Comparison of ENCODE assay signal across 21 cellular contexts in the genomic region with DNA sequence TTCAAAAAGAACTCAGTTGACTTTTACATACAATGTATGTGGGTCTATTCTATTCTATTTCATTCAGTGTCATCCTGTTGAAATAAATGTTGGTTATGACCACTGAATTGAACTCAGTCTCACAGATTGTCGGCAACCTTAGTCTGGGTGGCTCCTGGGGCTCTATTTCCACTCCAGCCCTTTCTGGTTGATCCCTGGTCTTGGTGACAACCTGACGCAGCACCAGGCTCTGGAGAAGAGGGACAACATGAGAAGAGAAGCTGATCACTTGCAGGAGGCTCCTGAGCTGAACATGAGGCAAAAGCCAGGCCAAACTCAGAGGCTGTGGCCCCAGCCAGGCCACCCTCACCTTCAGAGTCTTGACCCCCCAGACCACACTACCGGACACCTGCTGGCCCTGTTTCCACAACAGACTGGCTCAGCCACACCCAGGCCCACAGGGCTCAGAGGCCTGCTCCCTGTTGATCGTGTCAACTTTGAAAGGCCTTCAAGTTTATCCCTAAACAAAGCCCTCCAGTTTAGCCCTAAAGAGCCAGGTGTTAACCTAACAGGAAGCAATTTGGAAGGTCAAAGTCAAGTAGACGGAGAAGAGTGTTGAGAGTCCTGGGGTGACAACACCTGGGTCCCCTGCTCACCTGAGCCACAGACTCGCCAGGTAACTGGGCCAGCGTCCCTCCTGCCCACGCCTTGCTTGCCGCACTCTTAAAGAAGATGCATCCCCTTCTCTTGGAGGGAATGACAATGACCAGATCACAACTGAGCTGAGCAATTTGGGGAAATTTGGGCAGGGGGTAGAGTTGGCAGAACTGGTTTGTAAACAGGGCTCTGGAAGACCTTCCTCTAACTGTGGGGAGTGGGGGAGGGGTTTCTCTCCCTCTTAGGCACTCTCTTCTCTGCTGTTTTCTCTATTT. TPM values are rescaled to one million over a fixed set of nuclear protein-coding genes. Genes with fewer than 3 reads are reported as not detected.
DNase-seq lines count a peak whose midpoint lies in the region; ATAC-seq, FAIRE-seq and TF ChIP-seq lines count a peak whose summit lies in the region.
"Had no signal": no experiment of that assay in that cellular context is flagged by ENCODE, and none has a peak within 500 bp of the region (broad histone marks: within the 10 kb centered on the region; RNA-seq: fewer than 3 reads in every experiment).

No MANE protein-coding gene starts in this region.

- TF ChIP-seq RAD21 in HepG2 (CRISPR knock-in tag; IDR thresholded peaks at IDR 0.05): no peak

- no peak overlapping the region for H3K9ac ChIP-seq in HepG2 (ENCODE audit: insufficient read depth, low read depth, low read length)

- POLR2A ChIA-PET in HepG2 (lab: Yijun Ruan, JAX): no interaction called here

- no peaks in the 10 kb centered on the region for H3K4me1 ChIP-seq in Peyer's patch
- H3K4me1 ChIP-seq in HepG2 (ENCODE audit: insufficient read depth, low read length): no peaks in the 10 kb centered on the region
- no peaks in the 10 kb centered on the region for H3K4me1 ChIP-seq in upper lobe of right lung
- H3K4me1 ChIP-seq: esophagus squamous epithelium, gastroesophageal sphincter had no signal

- BruUV-seq in HepG2 (replicated peaks; lab: Mats Ljungman, UMichigan): no TSS peak

- CTCF ChIA-PET in HepG2 (lab: Yijun Ruan, JAX; ENCODE audit: low intra/inter-chr PET ratio, low total read pairs): interaction anchor here (1.2 kb wide), 1 partner anchor 145 kb away, joined by 3 read pairs; no protein-coding TSS in a partner anchor

- FAIRE-seq in HepG2 (lab: Jason Lieb, UNC): no peak

- H3K4me3 ChIP-seq in Peyer's patch: no peak overlapping the region
- no peak overlapping the region for H3K4me3 ChIP-seq in HepG2 (replicated peaks in 1 of 3; ENCODE audit: insufficient read depth in 1 of 3, low read depth in 2 of 3, low read length in 3 of 3)
- no peak overlapping the region for H3K4me3 ChIP-seq in upper lobe of right lung
- H3K4me3 ChIP-seq: esophagus squamous epithelium, gastroesophageal sphincter had no signal

- no peak for TF ChIP-seq EP300 in HepG2 (IDR thresholded peaks at IDR 0.05; ENCODE audit: low read depth in 2 of 2, low read length in 2 of 2)
- no peak for TF ChIP-seq EP300 in HepG2 (CRISPR knock-in tag; IDR thresholded peaks at IDR 0.05; ENCODE audit: borderline replicate concordance)

- H3K27me3 ChIP-seq in Peyer's patch: no peaks in the 10 kb centered on the region
- H3K27me3 ChIP-seq in HepG2 (ENCODE audit: control insufficient read depth in 1 of 2, insufficient read depth in 2 of 2, low read length in 2 of 2): no peaks in the 10 kb centered on the region
- no peaks in the 10 kb centered on the region for H3K27me3 ChIP-seq in upper lobe of right lung
- H3K27me3 ChIP-seq: esophagus squamous epithelium, gastroesophageal sphincter had no signal

- peak; percentile 60 for DNase-seq in activated effector memory CD4-positive, alpha-beta T cell treated with anti-CD3 and anti-CD28 coated beads, Interleukin-2, amount 50 U/mL, for 16 hours
- DNase-seq in activated effector memory CD4-positive, alpha-beta T cell treated with Interleukin-2 at 50 U/mL for 16 hours: no peak
- DNase-seq in Peyer's patch: peak in 2 of 3 donors; percentile 2 to 55
- DNase-seq in HepG2 (ENCODE audit: low spot score): no peak
- DNase-seq in upper lobe of right lung: no peak
- no peak for DNase-seq in SHP77 treated with DMSO at 0.1 percent for 48 hours (lab: John Stamatoyannopoulos, UW)
- no peak for DNase-seq in HCEC 1CT
- no peak for DNase-seq in epidermal melanocyte (ENCODE audit: insufficient read length, low spot score)
- DNase-seq: ACHN; activated CD4-positive, alpha-beta T cell treated with anti-CD3 and anti-CD28 coated beads, Interleukin-2, amount 10 ng/mL, durations not matched to agents 7 days and 5 days; activated naive CD4-positive, alpha-beta T cell treated with anti-CD3 and anti-CD28 coated beads for 36 hours; C1 segment of cervical spinal cord; DMS 273 treated with DMSO at 0.1 percent for 48 hours; esophagus squamous epithelium; GF-D8; naive thymus-derived CD8-positive, alpha-beta T cell; NCI-H146; NCI-H774; SW 1271 had no signal

- intact Hi-C loops in HepG2 (cut with micrococcal nuclease; ENCODE audit: unreplicated experiment) (no loop called here), upper lobe of right lung (cut with DNase I) (no loop called here)

- ATAC-seq in HepG2 (peak; percentile 58), upper lobe of right lung (peak; percentile 36)
- ATAC-seq: gastroesophageal sphincter; naive thymus-derived CD8-positive, alpha-beta T cell; Right ventricle myocardium inferior had no signal

- in situ Hi-C loops in HepG2 (cut with HindIII; ENCODE audit: extremely low pct_ligation_motif_present, low pct_unique_long_range_greater_than_20kb): no loop called here

- H4K20me1 ChIP-seq in HepG2 (ENCODE audit: insufficient read depth, low read length): no peaks in the 10 kb centered on the region

- no peak for TF ChIP-seq POLR2A in Peyer's patch (IDR thresholded peaks at IDR 0.05)
- TF ChIP-seq POLR2A in HepG2 (IDR thresholded peaks at IDR 0.05; ENCODE audit: insufficient read depth in 1 of 2, low read depth in 2 of 2, low read length in 2 of 2): 0 out of 4 replicates have a peak, but pooled peaks of 1 of the 2 experiments have one; percentile 17

- H3K27ac ChIP-seq in Peyer's patch: no peak overlapping the region
- H3K27ac ChIP-seq in HepG2 (ENCODE audit: extremely low read length, insufficient read depth, low read length): no peak overlapping the region
- no peak overlapping the region for H3K27ac ChIP-seq in upper lobe of right lung
- H3K27ac ChIP-seq: esophagus squamous epithelium, gastroesophageal sphincter had no signal

- 64% methylated on average over 9 of the region's 9 CpGs for WGBS in HepG2 (ENCODE audit: low lambda C conversion rate)

- no peak overlapping the region for H3K4me2 ChIP-seq in HepG2 (ENCODE audit: low read depth, low read length)

- H3K9me3 ChIP-seq in Peyer's patch (no peaks in the 10 kb centered on the region), HepG2 (ENCODE audit: low read length) (no peaks in the 10 kb centered on the region), upper lobe of right lung (no peaks in the 10 kb centered on the region)
- H3K9me3 ChIP-seq: esophagus squamous epithelium, gastroesophageal sphincter had no signal

- H3K79me2 ChIP-seq in HepG2 (ENCODE audit: insufficient read depth, low read length): no peaks in the 10 kb centered on the region

- TF ChIP-seq CTCF in Peyer's patch (IDR thresholded peaks at IDR 0.05) (no peak), HepG2 (CRISPR knock-in tag; IDR thresholded peaks at IDR 0.05) (no peak), upper lobe of right lung (IDR thresholded peaks at IDR 0.05) (no peak)

- no peak overlapping the region for H2AFZ ChIP-seq in HepG2 (ENCODE audit: low read length)

- peaks cover 0 to 20% (median 0%) of the 10 kb centered on the region in 3 donors for H3K36me3 ChIP-seq in Peyer's patch
- H3K36me3 ChIP-seq in HepG2 (replicated peaks in 1 of 2; ENCODE audit: control insufficient read depth in 1 of 2, insufficient read depth in 2 of 2, low read length in 2 of 2): no peaks in the 10 kb centered on the region
- peaks cover 20% of the 10 kb centered on the region for H3K36me3 ChIP-seq in upper lobe of right lung

TF ChIP-seq in HepG2, 621 proteins besides CTCF, POLR2A, EP300 and RAD21 (continues in another document):
- TF ChIP-seq NCOR1 (IDR thresholded peaks at IDR 0.05; ENCODE audit: borderline replicate concordance, low read length) (no peak), MTA1 (CRISPR knock-in tag; IDR thresholded peaks at IDR 0.05; ENCODE audit: borderline replicate concordance) (no peak), TGIF2 (CRISPR knock-in tag; IDR thresholded peaks at IDR 0.05) (no peak), ZNF282 (IDR thresholded peaks at IDR 0.05; ENCODE audit: partially characterized antibody) (no peak)
- TF ChIP-seq, protein P1, sequence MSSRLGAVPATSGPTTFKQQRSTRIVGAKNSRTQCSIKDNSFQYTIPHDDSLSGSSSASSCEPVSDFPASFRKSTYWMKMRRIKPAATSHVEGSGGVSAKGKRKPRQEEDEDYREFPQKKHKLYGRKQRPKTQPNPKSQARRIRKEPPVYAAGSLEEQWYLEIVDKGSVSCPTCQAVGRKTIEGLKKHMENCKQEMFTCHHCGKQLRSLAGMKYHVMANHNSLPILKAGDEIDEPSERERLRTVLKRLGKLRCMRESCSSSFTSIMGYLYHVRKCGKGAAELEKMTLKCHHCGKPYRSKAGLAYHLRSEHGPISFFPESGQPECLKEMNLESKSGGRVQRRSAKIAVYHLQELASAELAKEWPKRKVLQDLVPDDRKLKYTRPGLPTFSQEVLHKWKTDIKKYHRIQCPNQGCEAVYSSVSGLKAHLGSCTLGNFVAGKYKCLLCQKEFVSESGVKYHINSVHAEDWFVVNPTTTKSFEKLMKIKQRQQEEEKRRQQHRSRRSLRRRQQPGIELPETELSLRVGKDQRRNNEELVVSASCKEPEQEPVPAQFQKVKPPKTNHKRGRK (CRISPR knock-in tag; IDR thresholded peaks at IDR 0.05): no peak

RNA-seq across cellular contexts. Expression of a gene that starts 15.4 kb away (rescaled TPM):
- 100 to 1,000 TPM in 2 of 4 donors, 10 to 100 TPM in 2; 57.8 to 120 (median 87.7) TPM for total RNA-seq in Peyer's patch
- 0.24 TPM in 1 of 2 replicates, not detected in the other for total RNA-seq in HepG2 (2016; rRNA removed; fragmentation: Illumina TruSeq; extraction: Trizol)
- not detected in 2 replicates for total RNA-seq in HepG2 (2016; cell fraction: cytosol; rRNA removed; fragmentation: Illumina TruSeq; extraction: Trizol; ENCODE audit: low read depth)
- total RNA-seq in HepG2 (2016; cell fraction: insoluble cytoplasmic fraction; rRNA removed; fragmentation: Illumina TruSeq; extraction: Trizol): 0.09 TPM in 1 of 2 replicates, not detected in the other
- not detected in 2 replicates for total RNA-seq in HepG2 (2016; cell fraction: membrane; rRNA removed; fragmentation: Illumina TruSeq; extraction: Trizol)
- 0.34 TPM in 1 of 2 replicates, not detected in the other for total RNA-seq in HepG2 (2016; cell fraction: nucleus; rRNA removed; fragmentation: Illumina TruSeq; extraction: Trizol)
- 0.83 and 1.2 TPM in 2 replicates for polyA plus RNA-seq in HepG2 (2011; rRNA removed)
- 0.35 and 0.39 TPM in 2 replicates for polyA plus RNA-seq in HepG2 (2011; cell fraction: cytosol; rRNA removed)
- 4.6 and 6.0 TPM in 2 replicates for polyA plus RNA-seq in HepG2 (2011; cell fraction: nucleus; rRNA removed)
- polyA plus RNA-seq in HepG2 (2012): 1.5 and 1.9 TPM in 2 replicates
- polyA plus RNA-seq in HepG2 (2016; cell fraction: cytosol; fragmentation: Illumina TruSeq; extraction: Trizol; ENCODE audit: low read depth): 0.11 TPM in 1 of 2 replicates, not detected in the other
- 0.23 TPM in 1 of 2 replicates, not detected in the other for polyA plus RNA-seq in HepG2 (2016; cell fraction: insoluble cytoplasmic fraction; fragmentation: Illumina TruSeq; extraction: Trizol; ENCODE audit: low read depth)
- 0.16 and 0.24 TPM in 2 replicates for polyA plus RNA-seq in HepG2 (2016; cell fraction: membrane; fragmentation: Illumina TruSeq; extraction: Trizol; ENCODE audit: low read depth)
- 0.79 and 1.7 TPM in 2 replicates for polyA plus RNA-seq in HepG2 (2016; cell fraction: nucleus; fragmentation: Illumina TruSeq; extraction: Trizol; ENCODE audit: insufficient read depth, low read depth)
- polyA minus RNA-seq in HepG2 (2011; rRNA and poly(A)+ RNA removed; ENCODE audit: low replicate concordance): 0.23 and 0.48 TPM in 2 replicates
- polyA minus RNA-seq in HepG2 (2011; cell fraction: cytosol; rRNA and poly(A)+ RNA removed): not detected in 2 replicates
- polyA minus RNA-seq in HepG2 (2011; cell fraction: nucleus; rRNA and poly(A)+ RNA removed): 1.2 TPM in 1 of 2 replicates, not detected in the other
- 14.7 TPM for total RNA-seq in upper lobe of right lung

Comparison
In these comparisons a context has a peak if more than half of its experiments do, and no peak if none do; other contexts are left out.
1. DNase-seq: peak in activated effector memory CD4-positive, alpha-beta T cell treated with anti-CD3 and anti-CD28 coated beads, Interleukin-2, amount 50 U/mL, for 16 hours (single experiment) and Peyer's patch (2 of 3); none in activated effector memory CD4-positive, alpha-beta T cell treated with Interleukin-2 at 50 U/mL for 16 hours (single experiment), HepG2 (single experiment), upper lobe of right lung (single experiment), SHP77 treated with DMSO at 0.1 percent for 48 hours (single experiment), HCEC 1CT (single experiment) and epidermal melanocyte (single experiment).
2. RNA of a gene that starts 15.4 kb away (total RNA-seq): 57.8 to 120 TPM in Peyer's patch and 14.7 TPM in upper lobe of right lung (single experiment); 0.09 to 0.34 TPM in HepG2; every median in the first group is over 10 times any median in the second.